ENCODE assay signal across 28 cellular contexts in genomic region chr7:42426163-42426562, GRCh38.
DNase-seq lines count a peak whose midpoint lies in the region; ATAC-seq and TF ChIP-seq lines count a peak whose summit lies in the region.
"Had no signal": no experiment of that assay in that cellular context is flagged by ENCODE, and none has a peak within 500 bp of the region (broad histone marks: within the 10 kb centered on the region; RNA-seq: fewer than 3 reads in every experiment).

No MANE protein-coding gene starts in this region.

- H3K27me3 ChIP-seq in brain microvascular endothelial cell (replicated peaks) (no peaks in the 10 kb centered on the region), tibial artery (no peaks in the 10 kb centered on the region)
- H3K27me3 ChIP-seq: esophagus squamous epithelium, neutrophil, Peyer's patch, sigmoid colon, SJSA1 had no signal

- no peaks in the 10 kb centered on the region for H3K4me1 ChIP-seq in mucosa of descending colon (ENCODE audit: low read depth)
- no peaks in the 10 kb centered on the region for H3K4me1 ChIP-seq in tibial artery
- H3K4me1 ChIP-seq: esophagus squamous epithelium, left ventricle myocardium inferior, Peyer's patch, prostate gland, SJSA1 had no signal

- peak; percentile 68 for DNase-seq in H4 (ENCODE audit: low spot score)
- peak; percentile 37 for DNase-seq in M059J (ENCODE audit: low read depth)
- DNase-seq in brain microvascular endothelial cell = peak; percentile 59
- no peak for DNase-seq in mucosa of descending colon
- no peak for DNase-seq in tibial artery
- DNase-seq: activated CD4-positive, alpha-beta memory T cell treated with anti-CD3 and anti-CD28 coated beads for 36 hours; activated CD8-positive, alpha-beta memory T cell treated with anti-CD3 and anti-CD28 coated beads, Interleukin-2, amount 50 U/mL, for 4 hours; Calu3; caudate nucleus; cortex of kidney; EL; esophagus squamous epithelium; left ventricle myocardium inferior; NCI-H2029 treated with DMSO at 0.1 percent for 48 hours; NCI-H69; Peyer's patch; sigmoid colon; stimulated activated CD4-positive, alpha-beta T cell treated with anti-CD3 and anti-CD28 coated beads, Interleukin-4, amount 100 ng/mL, for 4 hours; substantia nigra; T-helper 1 cell had no signal

- H3K27ac ChIP-seq in brain microvascular endothelial cell (no peak overlapping the region), tibial artery (no peak overlapping the region)
- H3K27ac ChIP-seq: C4-2B, esophagus squamous epithelium, HL-60, left ventricle myocardium inferior, neutrophil, Peyer's patch, prostate gland, sigmoid colon, SJSA1 had no signal

- TF ChIP-seq CTCF in brain microvascular endothelial cell (IDR thresholded peaks at IDR 0.05; ENCODE audit: low read depth, low read length, missing control alignments) (no peak), mucosa of descending colon (IDR thresholded peaks at IDR 0.05) (no peak), tibial artery (IDR thresholded peaks at IDR 0.05) (no peak)

- H3K4me3 ChIP-seq in brain microvascular endothelial cell (ENCODE audit: low read depth, low read length) (no peak overlapping the region), mucosa of descending colon (no peak overlapping the region), tibial artery (no peak overlapping the region)
- H3K4me3 ChIP-seq: esophagus squamous epithelium, left ventricle myocardium inferior, Peyer's patch, prostate gland, sigmoid colon, SJSA1 had no signal

- in situ Hi-C loops in brain microvascular endothelial cell (cut with HindIII; ENCODE audit: low pct_ligation_motif_present, low sequenced_read_pairs) = no loop called here

- intact Hi-C loops in mucosa of descending colon (cut with DNase I, micrococcal nuclease) = no loop called here
- intact Hi-C loops in tibial artery (cut with DNase I; ENCODE audit: low total_unique reads) = no loop called here

- no peaks in the 10 kb centered on the region for H3K36me3 ChIP-seq in brain microvascular endothelial cell (replicated peaks)
- H3K36me3 ChIP-seq in mucosa of descending colon (ENCODE audit: low read depth) = no peaks in the 10 kb centered on the region
- H3K36me3 ChIP-seq in tibial artery = no peaks in the 10 kb centered on the region
- H3K36me3 ChIP-seq: esophagus squamous epithelium, left ventricle myocardium inferior, neutrophil, Peyer's patch, prostate gland, sigmoid colon, SJSA1 had no signal

- ATAC-seq in mucosa of descending colon (peak; percentile 51), HG02852 (IDR thresholded peaks at IDR 0.05; ENCODE audit: unreplicated experiment) (no peak), GM19467 (IDR thresholded peaks at IDR 0.05; ENCODE audit: unreplicated experiment) (no peak)
- ATAC-seq: stimulated activated memory B cell treated with anti-CD40 and anti-IgM and Interleukin-4, amounts not matched to agents 10 μg/mL and 1 μg/mL and 100 μg/mL, for 72 hours had no signal

- H3K9me3 ChIP-seq in mucosa of descending colon (no peaks in the 10 kb centered on the region), tibial artery (no peaks in the 10 kb centered on the region)
- H3K9me3 ChIP-seq: esophagus squamous epithelium, left ventricle myocardium inferior, neutrophil, Peyer's patch, prostate gland, sigmoid colon, SJSA1 had no signal

Comparison
In these comparisons a context has a peak if more than half of its experiments do, and no peak if none do; other contexts are left out.
1. DNase-seq: peak in H4 (single experiment), M059J (single experiment) and brain microvascular endothelial cell (single experiment); none in mucosa of descending colon (0 of 3) and tibial artery (0 of 2).